Comparison of ENCODE assay signal across 22 cellular contexts in the genomic region with DNA sequence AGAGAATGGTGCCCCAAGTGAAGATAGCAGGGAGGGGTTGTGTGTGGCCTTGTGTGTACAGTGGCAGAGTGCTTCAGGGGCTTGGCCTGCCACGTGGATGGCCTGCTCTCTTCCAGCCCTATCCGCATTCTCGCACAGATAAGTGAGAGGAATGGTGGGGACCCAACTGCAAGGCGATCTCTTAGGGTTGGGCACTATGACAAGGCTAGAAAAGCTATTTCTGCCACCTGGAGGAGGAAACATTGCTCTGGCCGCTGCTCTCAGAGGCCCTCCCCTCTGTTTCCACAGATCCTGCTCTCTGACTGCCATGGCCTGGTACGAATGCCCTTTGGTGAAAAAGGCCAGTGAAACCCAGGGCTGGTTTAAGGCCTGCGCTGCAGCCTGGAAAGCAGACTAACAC. TPM values are rescaled to one million over a fixed set of nuclear protein-coding genes. Genes with fewer than 3 reads are reported as not detected.
DNase-seq lines count a peak whose midpoint lies in the region; ATAC-seq and TF ChIP-seq lines count a peak whose summit lies in the region.
"Had no signal": no experiment of that assay in that cellular context is flagged by ENCODE, and none has a peak within 500 bp of the region (broad histone marks: within the 10 kb centered on the region; RNA-seq: fewer than 3 reads in every experiment).

No MANE protein-coding gene starts in this region.

- no peaks in the 10 kb centered on the region for H3K9me3 Mint-ChIP-seq in GM23338
- no peaks in the 10 kb centered on the region for H3K9me3 Mint-ChIP-seq in neural progenitor cell
- H3K9me3 Mint-ChIP-seq: CD8-positive, alpha-beta T cell; natural killer cell treated with Interleukin-12 subunit alpha and Interleukin-12 subunit beta and Interleukin-15 and Interleukin-18, amount 100 ng/mL, for 72 hours had no signal

- H2AFZ ChIP-seq in GM23338 (no peak overlapping the region), neural progenitor cell (replicated peaks) (no peak overlapping the region)

- no peaks in the 10 kb centered on the region for H3F3A ChIP-seq in GM23338 (replicated peaks; ENCODE audit: low read depth)
- H3F3A ChIP-seq in neural progenitor cell (ENCODE audit: low read depth): no peaks in the 10 kb centered on the region

- TF ChIP-seq CTCF in GM23338 (conservative IDR thresholded peaks at IDR 0.05; ENCODE audit: low read depth in 2 of 2) (peak in 1 of 2 experiments; percentile 39; a peak in 2 of 4 replicates), left ventricle myocardium inferior (IDR thresholded peaks at IDR 0.05; ENCODE audit: borderline replicate concordance) (no peak), neural progenitor cell (IDR thresholded peaks at IDR 0.05) (no peak)

- H3K4me1 ChIP-seq in GM23338 (ENCODE audit: insufficient read depth) (peaks cover 43% of the 10 kb centered on the region), left ventricle myocardium inferior (peaks cover 77% of the 10 kb centered on the region), neural progenitor cell (peaks cover 19% of the 10 kb centered on the region)
- H3K4me1 ChIP-seq: prostate gland had no signal

- peak; percentile 70 for DNase-seq in GM23338 (ENCODE audit: low spot score)
- no peak for DNase-seq in left ventricle myocardium inferior
- DNase-seq in neural progenitor cell (ENCODE audit: low spot score): peak; percentile 32
- no peak for DNase-seq in inferior parietal cortex (ENCODE audit: extremely low spot score)
- DNase-seq in NCI-H748 treated with DMSO at 0.1 percent for 48 hours (lab: John Stamatoyannopoulos, UW): no peak
- DNase-seq: activated CD4-positive, alpha-beta T cell treated with anti-CD3 and anti-CD28 coated beads, Interleukin-2, amount 50 U/mL, for 4 hours; activated effector memory CD4-positive, alpha-beta T cell treated with anti-CD3 and anti-CD28 coated beads, Interleukin-2, amount 50 U/mL, for 16 hours; amygdala; CD8-positive, alpha-beta T cell; effector CD8-positive, alpha-beta T cell; esophagus squamous epithelium; IMR-90; mammary epithelial cell; NCI-H1694 treated with DMSO at 0.1 percent for 48 hours; NCI-H82; stimulated activated CD4-positive, alpha-beta T cell treated with anti-CD3 and anti-CD28 coated beads, Interleukin-12 subunit alpha, Interleukin-12 subunit beta, amount 100 ng/mL, for 4 hours; substantia nigra had no signal

- H3K4me3 ChIP-seq in GM23338 (no peak overlapping the region), left ventricle myocardium inferior (no peak overlapping the region), neural progenitor cell (no peak overlapping the region)
- H3K4me3 ChIP-seq: esophagus squamous epithelium, prostate gland had no signal

- H3K4me1 Mint-ChIP-seq in GM23338: peaks cover 45% of the 10 kb centered on the region
- H3K4me1 Mint-ChIP-seq in neural progenitor cell: peaks cover 50% of the 10 kb centered on the region

- ATAC-seq in GM23338 (peak; percentile 85), SK-N-SH treated with all-trans-retinoic acid at 6 μM for 48 hours (no peak; the same call in 2 of the 3 replicates), HG03159 (IDR thresholded peaks at IDR 0.05; ENCODE audit: unreplicated experiment) (no peak)
- ATAC-seq: CD8-positive, alpha-beta T cell; natural killer cell treated with Interleukin-12 subunit alpha and Interleukin-12 subunit beta and Interleukin-15 and Interleukin-18, amount 100 ng/mL, for 72 hours had no signal

- H3K27me3 Mint-ChIP-seq in GM23338 (ENCODE audit: insufficient read depth, low read depth, poor library complexity) (peaks cover 9% of the 10 kb centered on the region), neural progenitor cell (ENCODE audit: insufficient read depth, low read depth) (peaks cover 2% of the 10 kb centered on the region)
- H3K27me3 Mint-ChIP-seq: natural killer cell treated with Interleukin-12 subunit alpha and Interleukin-12 subunit beta and Interleukin-15 and Interleukin-18, amount 100 ng/mL, for 72 hours had no signal

- no peaks in the 10 kb centered on the region for H4K20me1 ChIP-seq in GM23338 (replicated peaks; ENCODE audit: insufficient read depth)
- peaks cover 6% of the 10 kb centered on the region for H4K20me1 ChIP-seq in neural progenitor cell (ENCODE audit: low read depth)

- H3K36me3 ChIP-seq in GM23338 (ENCODE audit: insufficient read depth) (no peaks in the 10 kb centered on the region), left ventricle myocardium inferior (no peaks in the 10 kb centered on the region), neural progenitor cell (no peaks in the 10 kb centered on the region)
- H3K36me3 ChIP-seq: esophagus squamous epithelium, prostate gland had no signal

- H3K36me3 Mint-ChIP-seq in GM23338 (ENCODE audit: low read depth) (no peaks in the 10 kb centered on the region), neural progenitor cell (peaks cover 1% of the 10 kb centered on the region)
- H3K36me3 Mint-ChIP-seq: natural killer cell treated with Interleukin-12 subunit alpha and Interleukin-12 subunit beta and Interleukin-15 and Interleukin-18, amount 100 ng/mL, for 72 hours had no signal

- H3K9me3 ChIP-seq in left ventricle myocardium inferior (replicated peaks): no peaks in the 10 kb centered on the region
- no peaks in the 10 kb centered on the region for H3K9me3 ChIP-seq in neural progenitor cell (ENCODE audit: low read depth)
- H3K9me3 ChIP-seq: esophagus squamous epithelium, prostate gland had no signal

- H3K27ac ChIP-seq in GM23338 (ENCODE audit: low read depth): peak overlapping the region; percentile 47
- peak overlapping the region; percentile 62 for H3K27ac ChIP-seq in left ventricle myocardium inferior (replicated peaks)
- H3K27ac ChIP-seq in neural progenitor cell: no peak overlapping the region
- H3K27ac ChIP-seq: esophagus squamous epithelium, HL-60, prostate gland had no signal

- peak overlapping the region; percentile 45; the same call in 1 of the 2 replicates for H3K4me2 ChIP-seq in GM23338
- no peak overlapping the region for H3K4me2 ChIP-seq in neural progenitor cell

- no peaks in the 10 kb centered on the region for H3K27me3 ChIP-seq in GM23338 (ENCODE audit: insufficient read depth)
- no peaks in the 10 kb centered on the region for H3K27me3 ChIP-seq in left ventricle myocardium inferior (ENCODE audit: low read depth)
- H3K27me3 ChIP-seq in neural progenitor cell: no peaks in the 10 kb centered on the region
- H3K27me3 ChIP-seq: esophagus squamous epithelium had no signal

- H3K4me3 Mint-ChIP-seq in GM23338 (no peak overlapping the region), neural progenitor cell (no peak overlapping the region)
- H3K4me3 Mint-ChIP-seq: CD8-positive, alpha-beta T cell; natural killer cell treated with Interleukin-12 subunit alpha and Interleukin-12 subunit beta and Interleukin-15 and Interleukin-18, amount 100 ng/mL, for 72 hours had no signal

- H3K27ac Mint-ChIP-seq in GM23338 (peak overlapping the region; percentile 56; the same call in 1 of the 2 replicates), neural progenitor cell (no peak overlapping the region)
- H3K27ac Mint-ChIP-seq: natural killer cell treated with Interleukin-12 subunit alpha and Interleukin-12 subunit beta and Interleukin-15 and Interleukin-18, amount 100 ng/mL, for 72 hours had no signal

- H3K9me2 ChIP-seq in GM23338 (ENCODE audit: insufficient read depth): no peaks in the 10 kb centered on the region

- H3K79me2 ChIP-seq in GM23338 (replicated peaks; ENCODE audit: insufficient read depth) (peaks cover 31% of the 10 kb centered on the region), neural progenitor cell (ENCODE audit: low read depth) (no peaks in the 10 kb centered on the region)

- intact Hi-C loops in left ventricle myocardium inferior (cut with micrococcal nuclease): loop anchor here (10.0 kb wide), 2 partner anchors 141 to 321 kb away; a partner anchor contains a TSS

- H3K9ac ChIP-seq in neural progenitor cell: no peak overlapping the region

TF ChIP-seq in SK-N-SH treated with all-trans-retinoic acid at 6 μM for 48 hours, 23 proteins besides CTCF, POLR2A, EP300 and RAD21:
- TF ChIP-seq ZFP30 (CRISPR knock-in tag; IDR thresholded peaks at IDR 0.05): no peak
- no peak for TF ChIP-seq PPARA (CRISPR knock-in tag; IDR thresholded peaks at IDR 0.05; ENCODE audit: borderline replicate concordance)
- TF ChIP-seq OSR1 (CRISPR knock-in tag; IDR thresholded peaks at IDR 0.05): no peak
- no peak for TF ChIP-seq ESRRG (CRISPR knock-in tag; IDR thresholded peaks at IDR 0.05)
- TF ChIP-seq, protein P1, sequence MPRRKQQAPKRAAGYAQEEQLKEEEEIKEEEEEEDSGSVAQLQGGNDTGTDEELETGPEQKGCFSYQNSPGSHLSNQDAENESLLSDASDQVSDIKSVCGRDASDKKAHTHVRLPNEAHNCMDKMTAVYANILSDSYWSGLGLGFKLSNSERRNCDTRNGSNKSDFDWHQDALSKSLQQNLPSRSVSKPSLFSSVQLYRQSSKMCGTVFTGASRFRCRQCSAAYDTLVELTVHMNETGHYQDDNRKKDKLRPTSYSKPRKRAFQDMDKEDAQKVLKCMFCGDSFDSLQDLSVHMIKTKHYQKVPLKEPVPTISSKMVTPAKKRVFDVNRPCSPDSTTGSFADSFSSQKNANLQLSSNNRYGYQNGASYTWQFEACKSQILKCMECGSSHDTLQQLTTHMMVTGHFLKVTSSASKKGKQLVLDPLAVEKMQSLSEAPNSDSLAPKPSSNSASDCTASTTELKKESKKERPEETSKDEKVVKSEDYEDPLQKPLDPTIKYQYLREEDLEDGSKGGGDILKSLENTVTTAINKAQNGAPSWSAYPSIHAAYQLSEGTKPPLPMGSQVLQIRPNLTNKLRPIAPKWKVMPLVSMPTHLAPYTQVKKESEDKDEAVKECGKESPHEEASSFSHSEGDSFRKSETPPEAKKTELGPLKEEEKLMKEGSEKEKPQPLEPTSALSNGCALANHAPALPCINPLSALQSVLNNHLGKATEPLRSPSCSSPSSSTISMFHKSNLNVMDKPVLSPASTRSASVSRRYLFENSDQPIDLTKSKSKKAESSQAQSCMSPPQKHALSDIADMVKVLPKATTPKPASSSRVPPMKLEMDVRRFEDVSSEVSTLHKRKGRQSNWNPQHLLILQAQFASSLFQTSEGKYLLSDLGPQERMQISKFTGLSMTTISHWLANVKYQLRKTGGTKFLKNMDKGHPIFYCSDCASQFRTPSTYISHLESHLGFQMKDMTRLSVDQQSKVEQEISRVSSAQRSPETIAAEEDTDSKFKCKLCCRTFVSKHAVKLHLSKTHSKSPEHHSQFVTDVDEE (CRISPR knock-in tag; IDR thresholded peaks at IDR 0.05): 0 out of 2 replicates have a peak, but pooled peaks have one; percentile 17
- no peak for TF ChIP-seq SNAI2 (CRISPR knock-in tag; IDR thresholded peaks at IDR 0.05)
TF ChIP-seq in SK-N-SH treated with all-trans-retinoic acid at 6 μM for 48 hours: peak in this region for 1.

RNA-seq across cellular contexts. Expression of a gene that starts 20.6 kb away (rescaled TPM):
- total RNA-seq in GM23338 (2014; rRNA removed; shearing (Covaris generic)): 14.1 and 16.2 TPM in 2 replicates
- 9.5 and 10.1 TPM in 2 replicates for polyA plus RNA-seq in GM23338 (2016; fragmentation: Nextera tagmentation; extraction: Ambion mirVana)
- 23.7 TPM for total RNA-seq in left ventricle myocardium inferior
- 0.92 and 5.8 TPM in 2 replicates for total RNA-seq in neural progenitor cell (ENCODE audit: low replicate concordance)

RNA-seq across cellular contexts. Expression of a gene that starts 50.2 kb away (rescaled TPM):
- 133 and 134 TPM in 2 replicates for total RNA-seq in GM23338 (2014; rRNA removed; shearing (Covaris generic))
- polyA plus RNA-seq in GM23338 (2016; fragmentation: Nextera tagmentation; extraction: Ambion mirVana): 136 and 137 TPM in 2 replicates
- 25.3 TPM for total RNA-seq in left ventricle myocardium inferior
- 91.4 and 110 TPM in 2 replicates for total RNA-seq in neural progenitor cell (ENCODE audit: low replicate concordance)

Comparison
In these comparisons a context has a peak if more than half of its experiments do, and no peak if none do; other contexts are left out.
1. DNase-seq: peak in GM23338 (single experiment) and neural progenitor cell (single experiment); none in left ventricle myocardium inferior (single experiment), inferior parietal cortex (single experiment) and NCI-H748 treated with DMSO at 0.1 percent for 48 hours (single experiment).